Comparison of ENCODE assay signal across 19 cellular contexts in the genomic region with DNA sequence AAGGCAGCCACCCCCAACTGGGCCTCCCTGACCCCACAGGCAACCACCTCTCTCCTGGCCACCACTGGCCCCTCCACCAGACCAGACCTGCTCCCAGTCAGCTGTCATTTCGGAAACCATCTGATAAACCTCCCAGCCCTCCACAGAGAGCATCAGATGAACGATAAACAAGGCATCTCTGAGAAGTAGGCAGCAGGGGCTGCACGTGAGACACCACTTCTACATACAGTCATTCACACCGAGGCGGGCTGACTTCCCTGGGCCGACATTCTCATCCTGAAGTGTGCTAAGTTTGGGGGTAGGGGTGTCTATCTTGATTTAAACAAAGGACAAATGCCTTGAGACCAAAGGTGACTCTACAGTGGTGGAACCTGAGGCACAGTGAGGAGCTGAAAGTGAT. TPM values are rescaled to one million over a fixed set of nuclear protein-coding genes. Genes with fewer than 3 reads are reported as not detected.
"Had no signal": no experiment of that assay in that cellular context is flagged by ENCODE, and none has a peak within 500 bp of the region (broad histone marks: within the 10 kb centered on the region; RNA-seq: fewer than 3 reads in every experiment).

No MANE protein-coding gene starts in this region.

- DNase-seq: activated CD4-positive, alpha-beta T cell treated with anti-CD3 and anti-CD28 coated beads for 36 hours; activated CD4-positive, alpha-beta T cell treated with anti-CD3 and anti-CD28 coated beads, Interleukin-2, amount 50 U/mL, for 48 hours; activated T-cell treated with anti-CD3 and anti-CD28 coated beads for 4 hours; amygdala; effector memory CD8-positive, alpha-beta T cell; foreskin keratinocyte; kidney glomerular epithelial cell; mucosa of descending colon; naive B cell; pancreas; sigmoid colon; stimulated activated naive CD4-positive, alpha-beta T cell; T-cell; thyroid gland had no signal

- ATAC-seq: activated CD4-positive, alpha-beta T cell treated with anti-CD3 and anti-CD28 coated beads for 36 hours; effector memory CD8-positive, alpha-beta T cell; foreskin keratinocyte; mucosa of descending colon; pancreas; T-cell; WTC11 had no signal

- H3K4me3 ChIP-seq: mucosa of descending colon, pancreas, sigmoid colon, thyroid gland had no signal

- H3K4me3 Mint-ChIP-seq: activated CD4-positive, alpha-beta T cell treated with anti-CD3 and anti-CD28 coated beads for 36 hours; activated naive CD8-positive, alpha-beta T cell; activated T-helper 1 cell treated with anti-CD3 and anti-CD28 coated beads, Interleukin-12 subunit alpha, Interleukin-12 subunit beta, Interleukin-2, Interleukin-4 antibody, amounts not matched to agents 30 ng/mL and 10 ng/mL and 1 ng/mL, durations not matched to agents 14 hours and 24 hours and 36 hours; effector memory CD8-positive, alpha-beta T cell; T-cell; WTC11 had no signal

- H3K36me3 Mint-ChIP-seq: activated naive CD8-positive, alpha-beta T cell; naive B cell; T-cell; WTC11 had no signal

- H3K27me3 ChIP-seq: pancreas, sigmoid colon, thyroid gland had no signal

- H3K9me3 Mint-ChIP-seq: activated T-helper 1 cell treated with anti-CD3 and anti-CD28 coated beads, Interleukin-12 subunit alpha, Interleukin-12 subunit beta, Interleukin-2, Interleukin-4 antibody, amounts not matched to agents 30 ng/mL and 10 ng/mL and 1 ng/mL, durations not matched to agents 14 hours and 24 hours and 36 hours; effector memory CD8-positive, alpha-beta T cell; T-cell; WTC11 had no signal

- H3K36me3 ChIP-seq: pancreas, sigmoid colon, thyroid gland had no signal

- FAIRE-seq: pancreas had no signal

- H3K27ac ChIP-seq: epithelial cell of prostate, foreskin keratinocyte, pancreas, sigmoid colon had no signal

- H3K27me3 Mint-ChIP-seq: activated naive CD8-positive, alpha-beta T cell had no signal

- H3K27ac Mint-ChIP-seq: activated CD4-positive, alpha-beta T cell treated with anti-CD3 and anti-CD28 coated beads for 36 hours; activated naive CD8-positive, alpha-beta T cell; activated T-helper 1 cell treated with anti-CD3 and anti-CD28 coated beads, Interleukin-12 subunit alpha, Interleukin-12 subunit beta, Interleukin-2, Interleukin-4 antibody, amounts not matched to agents 30 ng/mL and 10 ng/mL and 1 ng/mL, durations not matched to agents 14 hours and 24 hours and 36 hours; effector memory CD8-positive, alpha-beta T cell; T-cell; WTC11 had no signal

- H3K9me3 ChIP-seq: mucosa of descending colon, pancreas, sigmoid colon, thyroid gland had no signal

RNA-seq across cellular contexts. Expression of a gene that starts 13.8 kb away (rescaled TPM):
- total RNA-seq: fibroblast of lung, foreskin keratinocyte had no signal
